In the genomic region with DNA sequence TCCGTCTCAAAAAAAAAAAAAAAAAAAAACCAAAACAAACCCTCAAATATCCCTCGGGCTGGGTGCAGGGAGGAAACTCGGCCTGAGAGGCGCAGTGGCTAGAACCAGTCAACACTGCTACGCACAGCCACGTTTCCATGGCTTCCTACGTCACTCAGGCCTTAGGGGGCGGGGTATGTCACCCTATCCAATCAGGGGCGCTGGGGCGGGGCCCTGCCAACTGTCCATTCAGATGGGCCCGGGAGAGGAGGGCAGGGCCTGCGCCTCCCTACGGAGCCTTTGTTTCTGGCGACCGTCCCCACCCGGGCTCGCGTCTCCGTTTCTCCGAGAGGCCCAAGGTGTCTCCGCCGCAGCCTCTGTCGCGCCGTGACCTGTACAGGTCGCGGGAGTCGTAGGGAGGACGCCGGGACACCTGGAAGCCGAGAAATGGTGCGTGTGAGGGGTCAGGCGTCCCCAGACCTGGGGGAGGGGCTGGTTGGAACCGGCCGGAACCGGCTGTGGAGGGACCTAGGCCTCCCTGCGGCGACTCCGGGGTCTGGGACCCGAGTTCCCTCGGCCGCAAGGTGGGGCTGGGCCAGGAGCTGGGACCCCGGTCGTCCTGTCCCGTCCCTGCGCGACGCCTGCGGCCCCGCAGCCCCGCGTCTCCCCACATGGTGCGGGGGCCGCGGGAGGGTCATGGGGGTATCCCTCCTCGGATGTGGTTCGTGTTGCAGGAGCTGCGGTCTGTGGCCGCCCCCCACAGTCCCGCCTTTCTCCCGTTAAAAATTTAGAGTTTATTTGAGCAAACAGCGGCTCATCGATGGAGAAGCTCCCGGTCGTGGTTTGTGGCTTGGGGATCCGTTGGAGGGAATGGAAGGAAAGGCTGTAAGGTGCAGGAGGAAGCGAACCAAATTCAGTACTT, we compare ENCODE assay signal across 1 cellular context.
TF ChIP-seq lines count a peak whose summit lies in the region.

A gene (plus strand): TSS at position 282 of the 901 bp plus-strand sequence. CDS start 145 bp downstream, at position 427.

TF ChIP-seq in WTC11, 78 proteins besides CTCF, POLR2A, EP300 and RAD21 (continued from another document):
- TF ChIP-seq ZNF121 (CRISPR knock-in tag; IDR thresholded peaks at IDR 0.05): no peak
- TF ChIP-seq JAZF1 (CRISPR knock-in tag; IDR thresholded peaks at IDR 0.05): no peak
- peak; percentile 47; the same call in 1 of the 2 replicates for TF ChIP-seq ZBTB21 (CRISPR knock-in tag; IDR thresholded peaks at IDR 0.05; ENCODE audit: borderline replicate concordance)
- TF ChIP-seq, protein P1, sequence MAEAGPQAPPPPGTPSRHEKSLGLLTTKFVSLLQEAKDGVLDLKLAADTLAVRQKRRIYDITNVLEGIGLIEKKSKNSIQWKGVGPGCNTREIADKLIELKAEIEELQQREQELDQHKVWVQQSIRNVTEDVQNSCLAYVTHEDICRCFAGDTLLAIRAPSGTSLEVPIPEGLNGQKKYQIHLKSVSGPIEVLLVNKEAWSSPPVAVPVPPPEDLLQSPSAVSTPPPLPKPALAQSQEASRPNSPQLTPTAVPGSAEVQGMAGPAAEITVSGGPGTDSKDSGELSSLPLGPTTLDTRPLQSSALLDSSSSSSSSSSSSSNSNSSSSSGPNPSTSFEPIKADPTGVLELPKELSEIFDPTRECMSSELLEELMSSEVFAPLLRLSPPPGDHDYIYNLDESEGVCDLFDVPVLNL (CRISPR knock-in tag; IDR thresholded peaks at IDR 0.05; ENCODE audit: borderline replicate concordance, low read depth): no peak
- peak; percentile 81 for TF ChIP-seq NFYB (CRISPR knock-in tag; conservative IDR thresholded peaks at IDR 0.05; ENCODE audit: low read depth)
- TF ChIP-seq NR2C2 (CRISPR knock-in tag; IDR thresholded peaks at IDR 0.05): no peak
- TF ChIP-seq TEAD4 (CRISPR knock-in tag; IDR thresholded peaks at IDR 0.05): 0 out of 2 replicates have a peak, but pooled peaks have one; percentile 17
- TF ChIP-seq ZNF138 (CRISPR knock-in tag; conservative IDR thresholded peaks at IDR 0.05): no peak
TF ChIP-seq in WTC11: peak in this region for 22.
